ENCODE assay signal across 8 cellular contexts in the genomic region with DNA sequence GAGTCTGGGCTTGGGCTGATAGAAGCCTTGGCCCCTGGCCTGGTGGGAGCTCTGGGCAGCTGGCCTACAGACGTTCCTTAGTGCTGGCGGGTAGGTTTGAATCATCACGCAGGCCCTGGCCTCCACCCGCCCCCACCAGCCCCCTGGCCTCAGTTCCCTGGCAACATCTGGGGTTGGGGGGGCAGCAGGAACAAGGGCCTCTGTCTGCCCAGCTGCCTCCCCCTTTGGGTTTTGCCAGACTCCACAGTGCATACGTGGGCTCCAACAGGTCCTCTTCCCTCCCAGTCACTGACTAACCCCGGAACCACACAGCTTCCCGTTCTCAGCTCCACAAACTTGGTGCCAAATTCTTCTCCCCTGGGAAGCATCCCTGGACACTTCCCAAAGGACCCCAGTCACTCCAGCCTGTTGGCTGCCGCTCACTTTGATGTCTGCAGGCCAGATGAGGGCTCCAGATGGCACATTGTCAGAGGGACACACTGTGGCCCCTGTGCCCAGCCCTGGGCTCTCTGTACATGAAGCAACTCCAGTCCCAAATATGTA. TPM values are rescaled to one million over a fixed set of nuclear protein-coding genes. Genes with fewer than 3 reads are reported as not detected.
DNase-seq lines count a peak whose midpoint lies in the region; ATAC-seq and TF ChIP-seq lines count a peak whose summit lies in the region.

No MANE protein-coding gene starts in this region.

- H3K9me3 ChIP-seq in CD8-positive, alpha-beta memory T cell (ENCODE audit: low read length), result no peaks in the 10 kb centered on the region
- no peaks in the 10 kb centered on the region for H3K9me3 ChIP-seq in OCI-LY3 (ENCODE audit: insufficient read depth, low read length)
- H3K9me3 ChIP-seq in fibroblast of lung (ENCODE audit: control insufficient read depth, insufficient read depth, low read depth, low read length), result no peaks in the 10 kb centered on the region

- H3K27me3 Mint-ChIP-seq in CD8-positive, alpha-beta memory T cell, result peaks cover 16 to 24% of the 10 kb centered on the region in 2 donors

- DNase-seq in CD8-positive, alpha-beta memory T cell, result no peak
- peak; percentile 86 to 91 for DNase-seq in fibroblast of lung (ENCODE audit: low read depth in 2 of 2)
- DNase-seq in omental fat pad (ENCODE audit: low spot score), result no peak
- no peak for DNase-seq in GM10248 (ENCODE audit: extremely low spot score)
- DNase-seq in Kasumi-1 (lab: John Stamatoyannopoulos, UW), result no peak

- ATAC-seq in omental fat pad (ENCODE audit: low FRiP score), result peak; percentile 49
- ATAC-seq in HG03439 (IDR thresholded peaks at IDR 0.05; ENCODE audit: unreplicated experiment), result no peak
- ATAC-seq in GM21786 (IDR thresholded peaks at IDR 0.05; ENCODE audit: unreplicated experiment), result no peak

- peak overlapping the region in 5 of 8 donors; percentile 58 to 93 (median 86) for H3K27ac Mint-ChIP-seq in CD8-positive, alpha-beta memory T cell

- peaks cover 0 to 2% (median 0%) of the 10 kb centered on the region in 3 donors for H3K36me3 Mint-ChIP-seq in CD8-positive, alpha-beta memory T cell

- no peaks in the 10 kb centered on the region for H3K4me1 ChIP-seq in CD8-positive, alpha-beta memory T cell (ENCODE audit: insufficient read depth, low read length)
- H3K4me1 ChIP-seq in OCI-LY3 (ENCODE audit: low read length) (peaks cover 14% of the 10 kb centered on the region), fibroblast of lung (ENCODE audit: control insufficient read depth, extremely low read depth, insufficient read depth, low read length) (peaks cover 20% of the 10 kb centered on the region)

- H2AFZ ChIP-seq in OCI-LY3 (ENCODE audit: low read depth, low read length), result no peak overlapping the region
- H2AFZ ChIP-seq in fibroblast of lung (ENCODE audit: low read length), result no peak overlapping the region

- H3K4me1 Mint-ChIP-seq in CD8-positive, alpha-beta memory T cell, result peaks cover 11 to 18% (median 15%) of the 10 kb centered on the region in 3 donors

- peak overlapping the region; percentile 98 for H3K4me2 ChIP-seq in OCI-LY3 (ENCODE audit: low read length)
- H3K4me2 ChIP-seq in fibroblast of lung (ENCODE audit: extremely low read depth, insufficient read depth, low read length), result peak overlapping the region; percentile 91

- H3K9ac ChIP-seq in OCI-LY3 (ENCODE audit: low read length), result peak overlapping the region; percentile 91; the same call in 1 of the 2 replicates
- peak overlapping the region; percentile 66 for H3K9ac ChIP-seq in fibroblast of lung (ENCODE audit: insufficient read depth, low read length)

- peak overlapping the region; percentile 83 to 95 (median 91) for H3K4me3 Mint-ChIP-seq in CD8-positive, alpha-beta memory T cell

- H3K36me3 ChIP-seq in CD8-positive, alpha-beta memory T cell (ENCODE audit: insufficient read depth, low read length), result no peaks in the 10 kb centered on the region
- peaks cover 20% of the 10 kb centered on the region for H3K36me3 ChIP-seq in OCI-LY3 (replicated peaks; ENCODE audit: low read depth, low read length)
- H3K36me3 ChIP-seq in fibroblast of lung (ENCODE audit: control insufficient read depth, insufficient read depth, low read length), result no peaks in the 10 kb centered on the region

- no peak overlapping the region for H3K27ac ChIP-seq in CD8-positive, alpha-beta memory T cell (ENCODE audit: low read depth, low read length)
- no peak overlapping the region for H3K27ac ChIP-seq in OCI-LY3 (ENCODE audit: low read length)
- H3K27ac ChIP-seq in fibroblast of lung (ENCODE audit: insufficient read depth, low read length), result peak overlapping the region; percentile 90

- H3K9me3 Mint-ChIP-seq in CD8-positive, alpha-beta memory T cell, result no peaks in the 10 kb centered on the region

- CTCF ChIA-PET in CD8-positive, alpha-beta memory T cell (lab: Charles Lee), result interaction anchor here (0.7 to 4.5 kb wide), 36 partner anchors 8 to 334 kb away, joined by 3 to 72 read pairs (median 5); no protein-coding TSS in a partner anchor
- CTCF ChIA-PET in GM10248 (lab: Yijun Ruan, JAX), result interaction anchor here (0.6 to 4.5 kb wide), 67 partner anchors 9 to 459 kb away, joined by 3 to 174 read pairs (median 5); partner anchors contain the start of genes MRPS18A and RSPH9

- H3K4me3 ChIP-seq in CD8-positive, alpha-beta memory T cell (ENCODE audit: low read length), result no peak overlapping the region
- peak overlapping the region; percentile 83 for H3K4me3 ChIP-seq in OCI-LY3 (ENCODE audit: low read length)
- peak overlapping the region in 1 of 4 experiments; percentile 11 for H3K4me3 ChIP-seq in fibroblast of lung (replicated peaks in 1 of 4; ENCODE audit: control extremely low read depth in 1 of 4, insufficient read depth in 1 of 4, low read depth in 3 of 4, low read length in 4 of 4)

- POLR2A ChIA-PET in CD8-positive, alpha-beta memory T cell (lab: Charles Lee), result interaction anchor here (1.5 to 2.5 kb wide), 2 partner anchors 44 to 305 kb away, joined by 4 to 11 read pairs; no protein-coding TSS in a partner anchor
- POLR2A ChIA-PET in GM10248 (lab: Yijun Ruan, JAX), result interaction anchor here (0.6 to 1.5 kb wide), 4 partner anchors 48 to 987 kb away, joined by 3 to 7 read pairs (median 4); partner anchors contain the start of gene BICRAL

- no peak for TF ChIP-seq CTCF in OCI-LY3 (IDR thresholded peaks at IDR 0.05; ENCODE audit: low read depth, low read length)
- TF ChIP-seq CTCF in fibroblast of lung (conservative IDR thresholded peaks at IDR 0.05 in 1 of 2, IDR thresholded peaks at IDR 0.05 in 1 of 2; ENCODE audit: low read depth in 1 of 2, low read length in 2 of 2), result no peak
- TF ChIP-seq CTCF in omental fat pad (IDR thresholded peaks at IDR 0.05), result no peak
- TF ChIP-seq CTCF in GM10248 (IDR thresholded peaks at IDR 0.05; ENCODE audit: control extremely low read depth, extremely low read depth, low read depth, missing control alignments), result no peak

- H3K79me2 ChIP-seq in OCI-LY3 (ENCODE audit: low read length), result peaks cover 41% of the 10 kb centered on the region
- peaks cover 39% of the 10 kb centered on the region for H3K79me2 ChIP-seq in fibroblast of lung (ENCODE audit: control insufficient read depth, insufficient read depth, low read length)

- H3K27me3 ChIP-seq in CD8-positive, alpha-beta memory T cell (ENCODE audit: insufficient read depth, low read length, poor library complexity, severe bottlenecking), result peaks cover 18% of the 10 kb centered on the region
- H3K27me3 ChIP-seq in OCI-LY3 (ENCODE audit: low read depth, low read length) (0 out of 2 replicates have a peak, but pooled peaks cover 3% of the 10 kb centered on the region), fibroblast of lung (ENCODE audit: control insufficient read depth, insufficient read depth, low read length) (no peaks in the 10 kb centered on the region)

- peaks cover 21% of the 10 kb centered on the region for H4K20me1 ChIP-seq in OCI-LY3 (ENCODE audit: insufficient read depth, low read length)
- no peaks in the 10 kb centered on the region for H4K20me1 ChIP-seq in fibroblast of lung (ENCODE audit: control insufficient read depth, extremely low read depth, insufficient read depth, low read length)

RNA-seq across cellular contexts. Expression of gene VEGFA, which starts 1.0 kb away (rescaled TPM):
- 10 to 100 TPM; 16.4 to 17.5 TPM for total RNA-seq in CD8-positive, alpha-beta memory T cell
- not detected for polyA plus RNA-seq in CD8-positive, alpha-beta memory T cell
- total RNA-seq in fibroblast of lung (150 and 208 TPM in 2 replicates), omental fat pad (100 to 1,000 TPM; 157 to 656 (median 510) TPM)
- polyA plus RNA-seq in fibroblast of lung, result 68.0 and 111 TPM in 2 replicates
- polyA plus RNA-seq in fibroblast of lung (2012), result 51.7 and 88.6 TPM in 2 replicates
- 529 and 674 TPM in 2 replicates for polyA minus RNA-seq in fibroblast of lung (ENCODE audit: low replicate concordance)

Comparison
In these comparisons a context has a peak if more than half of its experiments do, and no peak if none do; other contexts are left out.
1. DNase-seq: peak in fibroblast of lung (2 of 2); none in CD8-positive, alpha-beta memory T cell (0 of 5), omental fat pad (single experiment), GM10248 (single experiment) and Kasumi-1 (0 of 2).